1 cellular context compared by ENCODE assay signal in the genomic region with DNA sequence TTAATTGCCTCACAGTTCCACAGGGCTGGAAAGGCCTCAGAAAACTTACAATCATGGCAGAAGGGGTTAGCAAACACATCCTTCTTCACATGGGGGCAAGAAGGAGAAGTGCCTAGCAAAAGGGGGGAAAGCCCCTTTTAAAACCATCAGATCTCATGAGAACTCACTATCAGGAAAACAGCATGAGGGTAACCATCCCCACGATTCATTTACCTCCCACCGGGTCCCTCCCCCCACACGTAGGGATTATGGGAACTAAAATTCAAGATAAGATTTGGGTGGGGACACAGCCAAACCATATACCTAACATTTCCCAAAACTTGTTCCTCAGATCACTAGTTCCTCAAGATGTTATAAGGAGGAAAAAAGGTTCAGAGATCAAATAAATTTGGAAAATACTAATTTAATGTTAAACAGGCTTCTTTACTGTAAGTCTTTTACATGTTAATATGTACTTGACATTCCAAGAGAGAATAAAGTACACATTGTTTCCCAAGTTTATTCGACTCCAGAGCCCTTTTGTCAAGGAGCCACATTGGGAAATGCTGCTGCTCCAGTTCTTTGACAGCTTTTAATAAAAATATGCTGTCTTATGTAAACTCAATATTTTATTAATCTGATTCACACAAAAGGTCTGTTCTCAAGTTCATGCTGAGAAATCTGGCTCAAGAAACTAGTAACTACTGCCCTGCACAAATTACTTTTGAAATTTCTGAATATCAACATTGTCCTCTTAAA.
TF ChIP-seq lines count a peak whose summit lies in the region.

No MANE protein-coding gene starts in this region.

TF ChIP-seq in K562, 482 proteins besides CTCF, POLR2A, EP300 and RAD21 (continued from another document):
- TF ChIP-seq, protein P1, sequence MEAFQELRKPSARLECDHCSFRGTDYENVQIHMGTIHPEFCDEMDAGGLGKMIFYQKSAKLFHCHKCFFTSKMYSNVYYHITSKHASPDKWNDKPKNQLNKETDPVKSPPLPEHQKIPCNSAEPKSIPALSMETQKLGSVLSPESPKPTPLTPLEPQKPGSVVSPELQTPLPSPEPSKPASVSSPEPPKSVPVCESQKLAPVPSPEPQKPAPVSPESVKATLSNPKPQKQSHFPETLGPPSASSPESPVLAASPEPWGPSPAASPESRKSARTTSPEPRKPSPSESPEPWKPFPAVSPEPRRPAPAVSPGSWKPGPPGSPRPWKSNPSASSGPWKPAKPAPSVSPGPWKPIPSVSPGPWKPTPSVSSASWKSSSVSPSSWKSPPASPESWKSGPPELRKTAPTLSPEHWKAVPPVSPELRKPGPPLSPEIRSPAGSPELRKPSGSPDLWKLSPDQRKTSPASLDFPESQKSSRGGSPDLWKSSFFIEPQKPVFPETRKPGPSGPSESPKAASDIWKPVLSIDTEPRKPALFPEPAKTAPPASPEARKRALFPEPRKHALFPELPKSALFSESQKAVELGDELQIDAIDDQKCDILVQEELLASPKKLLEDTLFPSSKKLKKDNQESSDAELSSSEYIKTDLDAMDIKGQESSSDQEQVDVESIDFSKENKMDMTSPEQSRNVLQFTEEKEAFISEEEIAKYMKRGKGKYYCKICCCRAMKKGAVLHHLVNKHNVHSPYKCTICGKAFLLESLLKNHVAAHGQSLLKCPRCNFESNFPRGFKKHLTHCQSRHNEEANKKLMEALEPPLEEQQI (IDR thresholded peaks at IDR 0.05) = peak; percentile 90
- TF ChIP-seq U2AF1 (optimal IDR thresholded peaks at IDR 0.05; ENCODE audit: low read depth, low read length) (no peak), RBM17 (IDR thresholded peaks at IDR 0.05; ENCODE audit: borderline replicate concordance, low read depth, low read length) (no peak), NR3C1 (CRISPR knock-in tag; IDR thresholded peaks at IDR 0.05) (no peak), NR2C2 (CRISPR knock-in tag; IDR thresholded peaks at IDR 0.05) (no peak), NR2C2 (tag; IDR thresholded peaks at IDR 0.05) (no peak), CC2D1A (IDR thresholded peaks at IDR 0.05) (peak; percentile 91)
- TF ChIP-seq, protein P2, sequence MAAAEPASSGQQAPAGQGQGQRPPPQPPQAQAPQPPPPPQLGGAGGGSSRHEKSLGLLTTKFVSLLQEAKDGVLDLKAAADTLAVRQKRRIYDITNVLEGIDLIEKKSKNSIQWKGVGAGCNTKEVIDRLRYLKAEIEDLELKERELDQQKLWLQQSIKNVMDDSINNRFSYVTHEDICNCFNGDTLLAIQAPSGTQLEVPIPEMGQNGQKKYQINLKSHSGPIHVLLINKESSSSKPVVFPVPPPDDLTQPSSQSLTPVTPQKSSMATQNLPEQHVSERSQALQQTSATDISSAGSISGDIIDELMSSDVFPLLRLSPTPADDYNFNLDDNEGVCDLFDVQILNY (CRISPR knock-in tag; IDR thresholded peaks at IDR 0.05) = no peak
- TF ChIP-seq, protein P3, sequence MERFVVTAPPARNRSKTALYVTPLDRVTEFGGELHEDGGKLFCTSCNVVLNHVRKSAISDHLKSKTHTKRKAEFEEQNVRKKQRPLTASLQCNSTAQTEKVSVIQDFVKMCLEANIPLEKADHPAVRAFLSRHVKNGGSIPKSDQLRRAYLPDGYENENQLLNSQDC (CRISPR knock-in tag; IDR thresholded peaks at IDR 0.05) = no peak
